ENCODE assay signal across 8 cellular contexts in genomic region chrX:70452143-70452733, GRCh38. TPM values are rescaled to one million over a fixed set of nuclear protein-coding genes. Genes with fewer than 3 reads are reported as not detected.
A peak's percentile ranks its signal among the peaks of the same experiment; 100 is the strongest.
DNase-seq lines count a peak whose midpoint lies in the region; ATAC-seq and TF ChIP-seq lines count a peak whose summit lies in the region.

No MANE protein-coding gene starts in this region.

- peaks cover 0 to 4% of the 10 kb centered on the region in 2 donors for H3K4me1 ChIP-seq in esophagus (ENCODE audit: control insufficient read depth in 2 of 2, insufficient read depth in 2 of 2, low read length in 1 of 2)
- H3K4me1 ChIP-seq in naive thymus-derived CD4-positive, alpha-beta T cell (ENCODE audit: control insufficient read depth in 2 of 2, insufficient read depth in 2 of 2, low read length in 2 of 2): peaks cover 7 to 11% of the 10 kb centered on the region in 2 donors
- H3K4me1 ChIP-seq in transverse colon: peaks cover 0 to 28% (median 3%) of the 10 kb centered on the region in 4 donors

- in situ Hi-C loops in transverse colon (cut with MboI; ENCODE audit: low pct_ligation_motif_present in 1 of 4, low pct_unique_long_range_greater_than_20kb in 1 of 4, low sequenced_read_pairs in 3 of 4): loop anchor here in 2 of 4 donors (10.0 kb wide), 1 partner anchor 103 kb away; no protein-coding TSS in a partner anchor

- peaks cover 12 to 45% (median 32%) of the 10 kb centered on the region in 7 donors for H3K4me1 Mint-ChIP-seq in naive thymus-derived CD4-positive, alpha-beta T cell

- H3K4me3 Mint-ChIP-seq in naive thymus-derived CD4-positive, alpha-beta T cell: peak overlapping the region; percentile 84 to 94 (median 88)

- H3K27me3 Mint-ChIP-seq in naive thymus-derived CD4-positive, alpha-beta T cell: peaks cover 0 to 4% (median 0%) of the 10 kb centered on the region in 5 donors

- DNase-seq in DMS 273 (lab: John Stamatoyannopoulos, UW; ENCODE audit: unreplicated experiment) (peak; percentile 40), DMS 273 treated with DMSO at 0.1 percent for 48 hours (lab: John Stamatoyannopoulos, UW) (no peak), NCI-H345 treated with DMSO at 0.1 percent for 48 hours (lab: John Stamatoyannopoulos, UW; ENCODE audit: unreplicated experiment) (peak; percentile 44), activated T-cell treated with anti-CD3 and anti-CD28 coated beads for 24 hours (ENCODE audit: low read depth) (peak; percentile 36), transverse colon (peak; percentile 68)
- DNase-seq in naive thymus-derived CD4-positive, alpha-beta T cell: peak in 7 of 9 donors; percentile 28 to 54 (median 41)

- CTCF ChIA-PET in naive thymus-derived CD4-positive, alpha-beta T cell (lab: Charles Lee): interaction anchor here (0.6 to 1.2 kb wide), 2 partner anchors 10 to 264 kb away, joined by 3 read pairs; no protein-coding TSS in a partner anchor

- H3K27ac Mint-ChIP-seq in naive thymus-derived CD4-positive, alpha-beta T cell: peak overlapping the region in 8 of 9 donors; percentile 38 to 78 (median 68)

- POLR2A ChIA-PET in naive thymus-derived CD4-positive, alpha-beta T cell (lab: Charles Lee): no interaction called here

- peaks cover 0 to 3% of the 10 kb centered on the region in 2 donors for H3K27me3 ChIP-seq in esophagus (ENCODE audit: control insufficient read depth in 1 of 2, insufficient read depth in 2 of 2, low read length in 2 of 2)
- no peaks in the 10 kb centered on the region for H3K27me3 ChIP-seq in naive thymus-derived CD4-positive, alpha-beta T cell (ENCODE audit: control insufficient read depth in 2 of 2, insufficient read depth in 2 of 2, low read length in 2 of 2)
- H3K27me3 ChIP-seq in transverse colon: no peaks in the 10 kb centered on the region

- H3K36me3 ChIP-seq in esophagus (ENCODE audit: control insufficient read depth in 2 of 2, insufficient read depth in 2 of 2, low read length in 1 of 2) (no peaks in the 10 kb centered on the region), transverse colon (no peaks in the 10 kb centered on the region)
- H3K36me3 ChIP-seq in naive thymus-derived CD4-positive, alpha-beta T cell (ENCODE audit: control insufficient read depth in 2 of 3, insufficient read depth in 3 of 3, low read length in 3 of 3): no peaks in the 10 kb centered on the region

- WGBS in esophagus, 2 donors: 1 to 31% methylated on average over 31 to 39 of the region's 39 CpGs
- WGBS in transverse colon (ENCODE audit: low coverage in 1 of 2), 2 donors: 38% methylated on average over 39 of the region's 39 CpGs; no CpG with 5 or more reads in 1 of the 2 donors

- peak; percentile 69 for ATAC-seq in HG02885 (IDR thresholded peaks at IDR 0.05; ENCODE audit: poor library complexity, unreplicated experiment)
- peak; percentile 64 for ATAC-seq in naive thymus-derived CD4-positive, alpha-beta T cell

- H3K4me3 ChIP-seq in esophagus (ENCODE audit: low read depth in 1 of 2, low read length in 2 of 2) (peak overlapping the region; percentile 48 to 74), transverse colon (peak overlapping the region; percentile 29 to 64 (median 40))
- peak overlapping the region; percentile 50 for H3K4me3 ChIP-seq in naive thymus-derived CD4-positive, alpha-beta T cell (ENCODE audit: low read length)

- TF ChIP-seq CTCF in transverse colon (IDR thresholded peaks at IDR 0.05): peak; percentile 61 to 70 (median 65)

- H3K27ac ChIP-seq in esophagus (ENCODE audit: low read depth in 2 of 2, low read length in 1 of 2) (peak overlapping the region; percentile 88), transverse colon (peak overlapping the region; percentile 73 to 96 (median 85))
- H3K27ac ChIP-seq in naive thymus-derived CD4-positive, alpha-beta T cell (ENCODE audit: low read depth, low read length): peak overlapping the region; percentile 52

- no peaks in the 10 kb centered on the region for H3K9me3 Mint-ChIP-seq in naive thymus-derived CD4-positive, alpha-beta T cell

- H3K9me3 ChIP-seq in esophagus (ENCODE audit: control insufficient read depth in 2 of 2, insufficient read depth in 1 of 2, low read depth in 1 of 2, low read length in 1 of 2) (no peaks in the 10 kb centered on the region), transverse colon (no peaks in the 10 kb centered on the region)
- H3K9me3 ChIP-seq in naive thymus-derived CD4-positive, alpha-beta T cell (ENCODE audit: control insufficient read depth in 2 of 3, low read length in 3 of 3): no peaks in the 10 kb centered on the region

- H3K36me3 Mint-ChIP-seq in naive thymus-derived CD4-positive, alpha-beta T cell: peaks cover 0 to 5% (median 0%) of the 10 kb centered on the region in 5 donors

- intact Hi-C loops in naive thymus-derived CD4-positive, alpha-beta T cell (cut with micrococcal nuclease): loop anchor here (1.0 to 10.0 kb wide), 11 partner anchors 18 to 1627 kb away; partner anchors contain the start of genes EFNB1 (in 1 of the 2), NONO (in 1 of the 2), SNX12 (in 1 of the 2) and TAF1 (in 1 of the 2)
- intact Hi-C loops in transverse colon (cut with DNase I; ENCODE audit: low total_unique reads): no loop called here

- TF ChIP-seq POLR2A in transverse colon (IDR thresholded peaks at IDR 0.05): peak; percentile 38

- no peak for TF ChIP-seq EP300 in transverse colon (IDR thresholded peaks at IDR 0.05; ENCODE audit: low read depth)

RNA-seq across cellular contexts. Expression of gene DLG3, which starts 7.6 kb away (rescaled TPM):
- 10 to 100 TPM; 13.8 to 19.0 TPM for polyA plus RNA-seq in esophagus
- total RNA-seq in naive thymus-derived CD4-positive, alpha-beta T cell: 10 to 100 TPM in 1 of 5 experiments, 1 to 10 TPM in 4; 4.1 to 24.5 (median 5.5) TPM
- 1 to 10 TPM; 3.8 to 4.2 TPM for polyA plus RNA-seq in naive thymus-derived CD4-positive, alpha-beta T cell
- 10 to 100 TPM; 31.8 to 59.4 (median 54.8) TPM for total RNA-seq in transverse colon

RNA-seq across cellular contexts. Expression of gene GDPD2, which starts 29.1 kb away (rescaled TPM):
- polyA plus RNA-seq in esophagus: under 1 TPM; 0.28 to 0.34 TPM
- total RNA-seq in naive thymus-derived CD4-positive, alpha-beta T cell: under 1 TPM in 1 of 5 experiments, not detected in 4; 0.29 TPM
- not detected for polyA plus RNA-seq in naive thymus-derived CD4-positive, alpha-beta T cell
- total RNA-seq in transverse colon: 10 to 100 TPM in 3 of 4 donors, 1 to 10 TPM in 1; 1.6 to 68.1 (median 31.2) TPM
